In genomic region chr16:58501242-58502131, GRCh38 we compare ENCODE assay signal across 8 cellular contexts. TPM values are rescaled to one million over a fixed set of nuclear protein-coding genes. Genes with fewer than 3 reads are reported as not detected.
A peak's percentile ranks its signal among the peaks of the same experiment; 100 is the strongest.
DNase-seq lines count a peak whose midpoint lies in the region; ATAC-seq, FAIRE-seq and TF ChIP-seq lines count a peak whose summit lies in the region.

No MANE protein-coding gene starts in this region.

- H3K27ac ChIP-seq in GM23248 (no peak overlapping the region), SU-DHL-6 (ENCODE audit: low read depth, low read length) (no peak overlapping the region), caudate nucleus (ENCODE audit: low read depth, low read length) (peak overlapping the region; percentile 88), layer of hippocampus (ENCODE audit: low read depth, low read length) (peak overlapping the region; percentile 71), small intestine (ENCODE audit: low read depth in 1 of 2, low read length in 1 of 2) (no peak overlapping the region)

- no peak for TF ChIP-seq CTCF in SU-DHL-6 (IDR thresholded peaks at IDR 0.05; ENCODE audit: insufficient read depth, low read length, poor library complexity, severe bottlenecking)

- H4K20me1 ChIP-seq in GM23248 (ENCODE audit: insufficient read depth): no peaks in the 10 kb centered on the region
- no peaks in the 10 kb centered on the region for H4K20me1 ChIP-seq in SU-DHL-6 (ENCODE audit: low read depth, low read length)

- no peaks in the 10 kb centered on the region for H3K79me2 ChIP-seq in GM23248 (ENCODE audit: insufficient read depth)
- no peaks in the 10 kb centered on the region for H3K79me2 ChIP-seq in SU-DHL-6 (ENCODE audit: insufficient read depth, low read length)

- DNase-seq in GM23248 (peak; percentile 26), caudate nucleus (lab: John Stamatoyannopoulos, UW) (peak in 43 of 61 donors; percentile 25 to 79 (median 50)), small intestine (no peak)
- DNase-seq in stimulated activated CD4-positive, alpha-beta T cell treated with anti-CD3 and anti-CD28 coated beads, Interleukin-4, amount 100 ng/mL, for 24 hours: peak; percentile 41

- H3F3A ChIP-seq in GM23248 (ENCODE audit: insufficient read depth): no peaks in the 10 kb centered on the region
- no peaks in the 10 kb centered on the region for H3F3A ChIP-seq in SU-DHL-6 (ENCODE audit: insufficient read depth)

- H3K9ac ChIP-seq in GM23248: 0 out of 2 replicates have a peak overlapping the region, but pooled peaks have one; percentile 5
- H3K9ac ChIP-seq in SU-DHL-6 (ENCODE audit: low read length): peak overlapping the region; percentile 19

- H2AFZ ChIP-seq in GM23248 (peak overlapping the region; percentile 67), SU-DHL-6 (ENCODE audit: low read depth, low read length, severe bottlenecking) (no peak overlapping the region)

- H3K9me2 ChIP-seq in GM23248 (ENCODE audit: insufficient read depth) (no peaks in the 10 kb centered on the region), SU-DHL-6 (replicated peaks; ENCODE audit: insufficient read depth, low read length) (no peaks in the 10 kb centered on the region)

- no peaks in the 10 kb centered on the region for H3K36me3 ChIP-seq in GM23248 (ENCODE audit: low read depth)
- H3K36me3 ChIP-seq in SU-DHL-6 (ENCODE audit: low read length): no peaks in the 10 kb centered on the region
- H3K36me3 ChIP-seq in small intestine (ENCODE audit: control insufficient read depth in 2 of 2, insufficient read depth in 2 of 2, low read length in 2 of 2): no peaks in the 10 kb centered on the region

- no peaks in the 10 kb centered on the region for H3K9me3 ChIP-seq in GM23248 (ENCODE audit: low read depth)
- no peaks in the 10 kb centered on the region for H3K9me3 ChIP-seq in SU-DHL-6 (ENCODE audit: insufficient read depth, low read length)
- no peaks in the 10 kb centered on the region for H3K9me3 ChIP-seq in small intestine (ENCODE audit: control insufficient read depth, low read depth)

- peaks cover 3% of the 10 kb centered on the region; the same call in 1 of the 2 replicates for H3K27me3 ChIP-seq in GM23248 (replicated peaks; ENCODE audit: insufficient read depth)
- no peaks in the 10 kb centered on the region for H3K27me3 ChIP-seq in SU-DHL-6 (ENCODE audit: low read length)
- H3K27me3 ChIP-seq in layer of hippocampus (ENCODE audit: control insufficient read depth, insufficient read depth, low read length): peaks cover 5% of the 10 kb centered on the region
- peaks cover 0 to 4% of the 10 kb centered on the region in 2 donors for H3K27me3 ChIP-seq in small intestine (ENCODE audit: control insufficient read depth in 2 of 2, insufficient read depth in 2 of 2, low read length in 2 of 2)

- H3K4me1 ChIP-seq in GM23248 (ENCODE audit: insufficient read depth) (0 out of 2 replicates have a peak, but pooled peaks cover 8% of the 10 kb centered on the region), small intestine (ENCODE audit: control insufficient read depth in 2 of 2, insufficient read depth in 1 of 2, low read depth in 1 of 2, low read length in 1 of 2) (no peaks in the 10 kb centered on the region)

- ATAC-seq in HG02884 (IDR thresholded peaks at IDR 0.05; ENCODE audit: unreplicated experiment): no peak
- ATAC-seq in GM18502 (IDR thresholded peaks at IDR 0.05; ENCODE audit: poor library complexity, unreplicated experiment): no peak

- 24 to 25% methylated on average over 41 of the region's 42 CpGs for WGBS in GM23248 (ENCODE audit: low coverage in 1 of 2, low lambda C conversion rate in 2 of 2, missing lambda C conversion rate in 2 of 2), 2 experiments
- 5 to 15% (median 11%) methylated on average over 42 of the region's 42 CpGs for WGBS in small intestine, 3 donors

- no peak for FAIRE-seq in small intestine (lab: Jason Lieb, UNC)

- in situ Hi-C loops in GM23248 (cut with MboI): no loop called here

- H3K4me2 ChIP-seq in GM23248 (ENCODE audit: unreplicated experiment): peak overlapping the region; percentile 49
- H3K4me2 ChIP-seq in SU-DHL-6 (ENCODE audit: low read depth, low read length, poor library complexity, severe bottlenecking): peak overlapping the region; percentile 46

- peak overlapping the region; percentile 56 for H3K4me3 ChIP-seq in GM23248
- H3K4me3 ChIP-seq in SU-DHL-6 (ENCODE audit: insufficient read depth, low read length, poor library complexity, severe bottlenecking): peak overlapping the region; percentile 15
- H3K4me3 ChIP-seq in small intestine (ENCODE audit: low read depth in 1 of 2, low read length in 2 of 2): peak overlapping the region in 1 of 2 donors; percentile 33

RNA-seq across cellular contexts. Expression of gene NDRG4, which starts 1.5 kb away (rescaled TPM):
- 4.7 and 7.1 TPM in 2 replicates for total RNA-seq in GM23248 (2014; rRNA removed; shearing (Covaris generic))
- polyA plus RNA-seq in GM23248 (2016; fragmentation: Nextera tagmentation; extraction: Ambion mirVana): 2.5 and 3.4 TPM in 2 replicates
- polyA plus RNA-seq in small intestine: 10 to 100 TPM in 1 of 3 donors, 1 to 10 TPM in 1, under 1 TPM in 1; 0.67 to 19.3 (median 8.4) TPM

RNA-seq across cellular contexts. Expression of gene SETD6, which starts 13.8 kb away (rescaled TPM):
- 11.5 and 14.9 TPM in 2 replicates for total RNA-seq in GM23248 (2014; rRNA removed; shearing (Covaris generic))
- polyA plus RNA-seq in GM23248 (2016; fragmentation: Nextera tagmentation; extraction: Ambion mirVana) (8.7 and 9.4 TPM in 2 replicates), small intestine (1 to 10 TPM; 7.5 to 7.6 (median 7.6) TPM)

Comparison
In these comparisons a context has a peak if more than half of its experiments do, and no peak if none do; other contexts are left out.
1. H3K27ac ChIP-seq: peak in caudate nucleus (single experiment) and layer of hippocampus (single experiment); none in GM23248 (single experiment), SU-DHL-6 (single experiment) and small intestine (0 of 2).